In genomic region chr1:84988588-84988987, GRCh38 we compare ENCODE assay signal across 10 cellular contexts. TPM values are rescaled to one million over a fixed set of nuclear protein-coding genes. Genes with fewer than 3 reads are reported as not detected.
A peak's percentile ranks its signal among the peaks of the same experiment; 100 is the strongest.
DNase-seq lines count a peak whose midpoint lies in the region; ATAC-seq and TF ChIP-seq lines count a peak whose summit lies in the region.
"Had no signal": no experiment of that assay in that cellular context is flagged by ENCODE, and none has a peak within 500 bp of the region (broad histone marks: within the 10 kb centered on the region; RNA-seq: fewer than 3 reads in every experiment).

No MANE protein-coding gene starts in this region.

- POLR2A ChIA-PET in activated naive CD8-positive, alpha-beta T cell treated with anti-CD3 and anti-CD28 coated beads, Interleukin-2, amount 10 ng/mL, durations not matched to agents 7 days and 5 days (lab: Charles Lee): no interaction called here
- POLR2A ChIA-PET in MCF 10A (lab: Yijun Ruan, JAX): no interaction called here

- no peaks in the 10 kb centered on the region for H3K27me3 Mint-ChIP-seq in activated naive CD8-positive, alpha-beta T cell treated with anti-CD3 and anti-CD28 coated beads, Interleukin-2, amount 10 ng/mL, durations not matched to agents 7 days and 5 days
- H3K27me3 Mint-ChIP-seq in MCF 10A (ENCODE audit: insufficient read depth, unreplicated experiment): no peaks in the 10 kb centered on the region

- WGBS in sigmoid colon, 2 donors: 52 to 67% methylated on average over 2 of the region's 2 CpGs

- H3K9me3 ChIP-seq in sigmoid colon: no peaks in the 10 kb centered on the region

- no peak for DNase-seq in activated naive CD8-positive, alpha-beta T cell treated with anti-CD3 and anti-CD28 coated beads, Interleukin-2, amount 10 ng/mL, durations not matched to agents 7 days and 5 days
- DNase-seq in anterior cingulate cortex (lab: John Stamatoyannopoulos, UW): no peak
- DNase-seq in MCF 10A (ENCODE audit: unreplicated experiment): no peak
- DNase-seq in sigmoid colon: no peak
- DNase-seq in NCI-H510A treated with DMSO at 0.1 percent for 48 hours (lab: John Stamatoyannopoulos, UW): no peak
- DNase-seq: amniotic stem cell, MM.1S had no signal

- no peak for TF ChIP-seq EP300 in sigmoid colon (IDR thresholded peaks at IDR 0.05)

- H3K9me3 Mint-ChIP-seq in activated naive CD8-positive, alpha-beta T cell treated with anti-CD3 and anti-CD28 coated beads, Interleukin-2, amount 10 ng/mL, durations not matched to agents 7 days and 5 days: no peaks in the 10 kb centered on the region
- no peaks in the 10 kb centered on the region for H3K9me3 Mint-ChIP-seq in MCF 10A (ENCODE audit: unreplicated experiment)

- no peaks in the 10 kb centered on the region for H3K4me1 ChIP-seq in sigmoid colon

- BruUV-seq in MCF 10A (replicated peaks; lab: Mats Ljungman, UMichigan): no TSS peak

- intact Hi-C loops in MCF 10A (cut with micrococcal nuclease) (no loop called here), sigmoid colon (cut with DNase I) (no loop called here)

- no peak for TF ChIP-seq POLR2A in sigmoid colon (IDR thresholded peaks at IDR 0.05)

- ATAC-seq in GM18519 (IDR thresholded peaks at IDR 0.05; ENCODE audit: low FRiP score, unreplicated experiment): peak; percentile 59
- ATAC-seq in GM21423 (IDR thresholded peaks at IDR 0.05; ENCODE audit: unreplicated experiment): peak; percentile 72
- ATAC-seq in HG03175 (IDR thresholded peaks at IDR 0.05; ENCODE audit: unreplicated experiment): peak; percentile 49
- peak; percentile 73 for ATAC-seq in activated naive CD8-positive, alpha-beta T cell treated with anti-CD3 and anti-CD28 coated beads, Interleukin-2, amount 10 ng/mL, durations not matched to agents 7 days and 5 days (ENCODE audit: low read depth)

- no peaks in the 10 kb centered on the region for H3K27me3 ChIP-seq in sigmoid colon

- CTCF ChIA-PET in MCF 10A (lab: Yijun Ruan, JAX): no interaction called here

- H3K36me3 Mint-ChIP-seq in activated naive CD8-positive, alpha-beta T cell treated with anti-CD3 and anti-CD28 coated beads, Interleukin-2, amount 10 ng/mL, durations not matched to agents 7 days and 5 days: peaks cover 24% of the 10 kb centered on the region
- H3K36me3 Mint-ChIP-seq in MCF 10A (ENCODE audit: insufficient read depth, unreplicated experiment): peaks cover 6% of the 10 kb centered on the region

- no peaks in the 10 kb centered on the region for H3K36me3 ChIP-seq in sigmoid colon

- H3K4me3 ChIP-seq in sigmoid colon: no peak overlapping the region

- TF ChIP-seq CTCF in MCF 10A (IDR thresholded peaks at IDR 0.05; ENCODE audit: unreplicated experiment) (no peak), sigmoid colon (IDR thresholded peaks at IDR 0.05) (no peak)

- H3K27ac ChIP-seq in sigmoid colon: no peak overlapping the region

- peak overlapping the region; percentile 61 for H3K4me3 Mint-ChIP-seq in activated naive CD8-positive, alpha-beta T cell treated with anti-CD3 and anti-CD28 coated beads, Interleukin-2, amount 10 ng/mL, durations not matched to agents 7 days and 5 days
- H3K4me3 Mint-ChIP-seq in MCF 10A (ENCODE audit: unreplicated experiment): no peak overlapping the region

- H3K4me1 Mint-ChIP-seq in activated naive CD8-positive, alpha-beta T cell treated with anti-CD3 and anti-CD28 coated beads, Interleukin-2, amount 10 ng/mL, durations not matched to agents 7 days and 5 days: peaks cover 27% of the 10 kb centered on the region
- H3K4me1 Mint-ChIP-seq in MCF 10A (ENCODE audit: insufficient read depth, unreplicated experiment): no peaks in the 10 kb centered on the region

- H3K27ac Mint-ChIP-seq in activated naive CD8-positive, alpha-beta T cell treated with anti-CD3 and anti-CD28 coated beads, Interleukin-2, amount 10 ng/mL, durations not matched to agents 7 days and 5 days: peak overlapping the region; percentile 70
- H3K27ac Mint-ChIP-seq in MCF 10A (ENCODE audit: low read depth, unreplicated experiment): no peak overlapping the region

RNA-seq across cellular contexts. Expression of gene MCOLN2, which starts 8.3 kb away (rescaled TPM):
- 10 to 100 TPM; 18.8 to 19.9 TPM for total RNA-seq in activated naive CD8-positive, alpha-beta T cell treated with anti-CD3 and anti-CD28 coated beads, Interleukin-2, amount 10 ng/mL, durations not matched to agents 7 days and 5 days
- 3.0 and 3.1 TPM in 2 replicates for total RNA-seq in MCF 10A (2022)
- total RNA-seq in sigmoid colon: 10 to 100 TPM in 1 of 4 donors, 1 to 10 TPM in 1, under 1 TPM in 2; 0.54 to 12.5 (median 1.0) TPM
- 10 to 100 TPM in 1 of 3 donors, 1 to 10 TPM in 2; 4.9 to 15.0 (median 6.0) TPM for polyA plus RNA-seq in sigmoid colon

RNA-seq across cellular contexts. Expression of gene MCOLN3, which starts 59.7 kb away (rescaled TPM):
- total RNA-seq in activated naive CD8-positive, alpha-beta T cell treated with anti-CD3 and anti-CD28 coated beads, Interleukin-2, amount 10 ng/mL, durations not matched to agents 7 days and 5 days: 1 to 10 TPM; 2.1 to 2.2 TPM
- total RNA-seq in MCF 10A (2022): 0.70 and 1.3 TPM in 2 replicates
- 10 to 100 TPM in 1 of 4 donors, 1 to 10 TPM in 3; 1.6 to 10.8 (median 4.2) TPM for total RNA-seq in sigmoid colon
- 1 to 10 TPM in 1 of 3 donors, under 1 TPM in 2; 0.23 to 1.2 (median 0.23) TPM for polyA plus RNA-seq in sigmoid colon
